In the genomic region with DNA sequence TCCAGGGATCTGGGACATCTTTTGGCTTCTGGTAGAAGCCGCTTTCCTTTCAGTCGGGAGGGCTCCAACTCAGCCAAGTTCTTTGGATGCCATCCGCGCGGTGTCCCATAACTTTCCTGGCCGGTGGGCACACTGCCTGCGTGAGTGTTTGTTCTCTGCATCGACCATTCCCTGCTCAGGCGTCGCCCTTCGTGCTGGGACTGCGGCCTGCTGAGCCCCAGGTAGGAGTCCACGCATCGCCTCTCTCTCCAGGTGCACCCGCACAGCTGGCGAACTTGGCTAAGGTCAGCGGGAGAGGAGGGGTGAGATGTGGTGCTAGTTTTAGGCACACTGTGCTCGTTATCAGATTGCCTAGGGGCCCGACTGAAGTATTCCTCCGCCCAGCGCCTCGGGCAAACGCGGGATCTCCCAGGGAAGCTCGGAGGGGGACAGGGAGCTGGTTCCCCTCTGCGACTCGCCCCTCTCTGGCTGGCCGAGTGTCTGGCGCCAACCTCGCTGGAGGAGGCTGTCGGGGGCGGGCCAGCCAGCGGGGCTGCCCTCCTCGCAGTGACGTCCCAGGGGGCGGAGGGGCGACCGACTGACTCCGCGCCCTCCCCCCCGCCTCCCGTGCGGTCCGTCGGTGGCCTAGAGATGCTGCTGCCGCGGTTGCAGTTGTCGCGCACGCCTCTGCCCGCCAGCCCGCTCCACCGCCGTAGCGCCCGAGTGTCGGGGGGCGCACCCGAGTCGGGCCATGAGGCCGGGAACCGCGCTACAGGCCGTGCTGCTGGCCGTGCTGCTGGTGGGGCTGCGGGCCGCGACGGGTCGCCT, we compare ENCODE assay signal across 8 cellular contexts. TPM values are rescaled to one million over a fixed set of nuclear protein-coding genes. Genes with fewer than 3 reads are reported as not detected.
DNase-seq lines count a peak whose midpoint lies in the region; ATAC-seq and TF ChIP-seq lines count a peak whose summit lies in the region.

A gene with protein sequence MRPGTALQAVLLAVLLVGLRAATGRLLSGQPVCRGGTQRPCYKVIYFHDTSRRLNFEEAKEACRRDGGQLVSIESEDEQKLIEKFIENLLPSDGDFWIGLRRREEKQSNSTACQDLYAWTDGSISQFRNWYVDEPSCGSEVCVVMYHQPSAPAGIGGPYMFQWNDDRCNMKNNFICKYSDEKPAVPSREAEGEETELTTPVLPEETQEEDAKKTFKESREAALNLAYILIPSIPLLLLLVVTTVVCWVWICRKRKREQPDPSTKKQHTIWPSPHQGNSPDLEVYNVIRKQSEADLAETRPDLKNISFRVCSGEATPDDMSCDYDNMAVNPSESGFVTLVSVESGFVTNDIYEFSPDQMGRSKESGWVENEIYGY (plus strand): TSS at position 607 of the 807 bp plus-strand sequence. CDS start 124 bp downstream, at position 731.

- peaks cover 3% of the 10 kb centered on the region; the same call in 1 of the 2 replicates for H3K9me3 Mint-ChIP-seq in WTC11
- H3K9me3 Mint-ChIP-seq in stimulated activated memory B cell treated with anti-CD40 and anti-IgM and Interleukin-4, amounts not matched to agents 10 μg/mL and 1 μg/mL and 100 μg/mL, for 72 hours, result no peaks in the 10 kb centered on the region

- TF ChIP-seq CTCF in WTC11 (IDR thresholded peaks at IDR 0.05), result no peak
- TF ChIP-seq CTCF in lower leg skin (IDR thresholded peaks at IDR 0.05), result no peak

- ATAC-seq in WTC11 (peak; percentile 59), GM18873 (IDR thresholded peaks at IDR 0.05; ENCODE audit: low FRiP score, unreplicated experiment) (no peak)
- no peak for ATAC-seq in stimulated activated memory B cell treated with anti-CD40 and anti-IgM and Interleukin-4, amounts not matched to agents 10 μg/mL and 1 μg/mL and 100 μg/mL, for 72 hours

- H3K4me1 Mint-ChIP-seq in WTC11, result peaks cover 30% of the 10 kb centered on the region
- peaks cover 9% of the 10 kb centered on the region for H3K4me1 Mint-ChIP-seq in stimulated activated memory B cell treated with anti-CD40 and anti-IgM and Interleukin-4, amounts not matched to agents 10 μg/mL and 1 μg/mL and 100 μg/mL, for 72 hours

- POLR2A ChIA-PET in WTC11 (lab: Charles Lee), result interaction anchor here (0.9 to 1.0 kb wide), 2 partner anchors 27 to 197 kb away, joined by 3 read pairs; partner anchors contain the start of gene BTG4

- CTCF ChIA-PET in WTC11 (lab: Charles Lee), result interaction anchor here (0.6 to 1.7 kb wide), 4 partner anchors 16 to 85 kb away, joined by 3 to 10 read pairs (median 4); partner anchors contain the start of genes BTG4 and HOATZ

- H3K4me3 Mint-ChIP-seq in WTC11, result peak within 1 kb of the TSS; percentile 81
- peak within 1 kb of the TSS; percentile 67 for H3K4me3 Mint-ChIP-seq in stimulated activated memory B cell treated with anti-CD40 and anti-IgM and Interleukin-4, amounts not matched to agents 10 μg/mL and 1 μg/mL and 100 μg/mL, for 72 hours

- 12 to 22% methylated on average over 19 to 26 of the region's 70 CpGs for WGBS in lower leg skin, 2 donors

- TF ChIP-seq POLR2A in lower leg skin (IDR thresholded peaks at IDR 0.05), result no peak

- no peak within 1 kb of the TSS; the same call in 1 of the 2 replicates for H3K27ac Mint-ChIP-seq in WTC11
- H3K27ac Mint-ChIP-seq in stimulated activated memory B cell treated with anti-CD40 and anti-IgM and Interleukin-4, amounts not matched to agents 10 μg/mL and 1 μg/mL and 100 μg/mL, for 72 hours, result no peak within 1 kb of the TSS

- DNase-seq in stimulated activated CD4-positive, alpha-beta T cell treated with anti-CD3 and anti-CD28 coated beads, Interleukin-12 subunit alpha, Interleukin-12 subunit beta, amount 100 ng/mL, for 4 hours, result peak; percentile 25
- no peak for DNase-seq in stimulated activated CD4-positive, alpha-beta T cell treated with anti-CD3 and anti-CD28 coated beads, Interleukin-1b, Interleukin-23, amount 100 ng/mL, for 48 hours
- peak; percentile 66 for DNase-seq in WTC11 (ENCODE audit: low spot score)
- peak; percentile 15 for DNase-seq in effector CD4-positive, alpha-beta T cell
- DNase-seq in lower leg skin (ENCODE audit: low spot score in 2 of 2), result peak in 1 of 2 donors; percentile 88
- DNase-seq in middle frontal gyrus (ENCODE audit: extremely low spot score, low spot score), result no peak

- peaks cover 67% of the 10 kb centered on the region for H3K27me3 Mint-ChIP-seq in WTC11 (ENCODE audit: low read depth)
- peaks cover 88% of the 10 kb centered on the region for H3K27me3 Mint-ChIP-seq in stimulated activated memory B cell treated with anti-CD40 and anti-IgM and Interleukin-4, amounts not matched to agents 10 μg/mL and 1 μg/mL and 100 μg/mL, for 72 hours

- H3K36me3 Mint-ChIP-seq in WTC11, result no peaks in the 10 kb centered on the region
- no peaks in the 10 kb centered on the region for H3K36me3 Mint-ChIP-seq in stimulated activated memory B cell treated with anti-CD40 and anti-IgM and Interleukin-4, amounts not matched to agents 10 μg/mL and 1 μg/mL and 100 μg/mL, for 72 hours

- intact Hi-C loops in lower leg skin (cut with DNase I; ENCODE audit: low total_unique reads), result no loop called here

- peak within 1 kb of the TSS; percentile 34 for H3K4me3 ChIP-seq in lower leg skin (ENCODE audit: low read depth, poor library complexity, severe bottlenecking)

TF ChIP-seq in WTC11, 78 proteins besides CTCF, POLR2A, EP300 and RAD21 (continues in another document):
- no peak for TF ChIP-seq CBFB (CRISPR knock-in tag; IDR thresholded peaks at IDR 0.05; ENCODE audit: low read depth)
- peak; percentile 51; the same call in 1 of the 2 replicates for TF ChIP-seq PREB (CRISPR knock-in tag; IDR thresholded peaks at IDR 0.05; ENCODE audit: borderline replicate concordance)
- peak; percentile 84 for TF ChIP-seq HMGXB4 (CRISPR knock-in tag; IDR thresholded peaks at IDR 0.05)
- no peak for TF ChIP-seq ZNF512 (CRISPR knock-in tag; IDR thresholded peaks at IDR 0.05; ENCODE audit: borderline replicate concordance)
- TF ChIP-seq RELA (CRISPR knock-in tag; IDR thresholded peaks at IDR 0.05; ENCODE audit: borderline replicate concordance), result 0 out of 2 replicates have a peak, but pooled peaks have one; percentile 19
- TF ChIP-seq, protein P1, sequence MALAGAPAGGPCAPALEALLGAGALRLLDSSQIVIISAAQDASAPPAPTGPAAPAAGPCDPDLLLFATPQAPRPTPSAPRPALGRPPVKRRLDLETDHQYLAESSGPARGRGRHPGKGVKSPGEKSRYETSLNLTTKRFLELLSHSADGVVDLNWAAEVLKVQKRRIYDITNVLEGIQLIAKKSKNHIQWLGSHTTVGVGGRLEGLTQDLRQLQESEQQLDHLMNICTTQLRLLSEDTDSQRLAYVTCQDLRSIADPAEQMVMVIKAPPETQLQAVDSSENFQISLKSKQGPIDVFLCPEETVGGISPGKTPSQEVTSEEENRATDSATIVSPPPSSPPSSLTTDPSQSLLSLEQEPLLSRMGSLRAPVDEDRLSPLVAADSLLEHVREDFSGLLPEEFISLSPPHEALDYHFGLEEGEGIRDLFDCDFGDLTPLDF (CRISPR knock-in tag; IDR thresholded peaks at IDR 0.05), result no peak
- TF ChIP-seq TEAD1 (CRISPR knock-in tag; IDR thresholded peaks at IDR 0.05), result peak; percentile 70; the same call in 1 of the 2 replicates
- TF ChIP-seq OVOL2 (CRISPR knock-in tag; IDR thresholded peaks at IDR 0.05; ENCODE audit: borderline replicate concordance), result no peak
- 0 out of 2 replicates have a peak, but pooled peaks have one; percentile 35 for TF ChIP-seq ZNF138 (CRISPR knock-in tag; conservative IDR thresholded peaks at IDR 0.05)
- TF ChIP-seq NFE2L1 (CRISPR knock-in tag; IDR thresholded peaks at IDR 0.05), result peak; percentile 29; the same call in 1 of the 2 replicates
- TF ChIP-seq ELF4 (CRISPR knock-in tag; IDR thresholded peaks at IDR 0.05; ENCODE audit: low read depth), result no peak
- 0 out of 2 replicates have a peak, but pooled peaks have one; percentile 65 for TF ChIP-seq JUN (CRISPR knock-in tag; IDR thresholded peaks at IDR 0.05)
- TF ChIP-seq SOX15 (CRISPR knock-in tag; IDR thresholded peaks at IDR 0.05), result no peak
- peak; percentile 37; the same call in 1 of the 2 replicates for TF ChIP-seq ETV6 (CRISPR knock-in tag; IDR thresholded peaks at IDR 0.05)
- TF ChIP-seq TP53 (CRISPR knock-in tag; IDR thresholded peaks at IDR 0.05), result 0 out of 2 replicates have a peak, but pooled peaks have one; percentile 47

RNA-seq across cellular contexts. Expression of the gene that starts here (rescaled TPM):
- 3.0 to 3.7 TPM (median 3.6 TPM) in 3 replicates for total RNA-seq in WTC11 (2021)
- total RNA-seq in lower leg skin, result 1 to 10 TPM; 1.9 to 3.0 (median 2.1) TPM

Comparison
In these comparisons a context has a peak if more than half of its experiments do, and no peak if none do; other contexts are left out.
1. DNase-seq: peak in stimulated activated CD4-positive, alpha-beta T cell treated with anti-CD3 and anti-CD28 coated beads, Interleukin-12 subunit alpha, Interleukin-12 subunit beta, amount 100 ng/mL, for 4 hours (single experiment), WTC11 (single experiment) and effector CD4-positive, alpha-beta T cell (single experiment); none in stimulated activated CD4-positive, alpha-beta T cell treated with anti-CD3 and anti-CD28 coated beads, Interleukin-1b, Interleukin-23, amount 100 ng/mL, for 48 hours (single experiment) and middle frontal gyrus (single experiment).